25 cellular contexts compared by ENCODE assay signal in genomic region chr5:31934156-31934555, GRCh38.
DNase-seq lines count a peak whose midpoint lies in the region; ATAC-seq and TF ChIP-seq lines count a peak whose summit lies in the region.
"Had no signal": no experiment of that assay in that cellular context is flagged by ENCODE, and none has a peak within 500 bp of the region (broad histone marks: within the 10 kb centered on the region; RNA-seq: fewer than 3 reads in every experiment).

No MANE protein-coding gene starts in this region.

- no peak for ATAC-seq in WTC11
- ATAC-seq: activated CD8-positive, alpha-beta T cell treated with anti-CD3 and anti-CD28 coated beads for 36 hours; T-cell had no signal

- H3K4me1 ChIP-seq in hepatocyte (ENCODE audit: insufficient read depth) (peaks cover 6% of the 10 kb centered on the region), neural progenitor cell (peaks cover 11% of the 10 kb centered on the region)
- H3K4me1 ChIP-seq: SJSA1 had no signal

- H3K27ac Mint-ChIP-seq in WTC11 = 0 out of 2 replicates have a peak overlapping the region, but pooled peaks have one; percentile 9
- no peak overlapping the region for H3K27ac Mint-ChIP-seq in neural progenitor cell
- H3K27ac Mint-ChIP-seq: activated CD8-positive, alpha-beta T cell treated with anti-CD3 and anti-CD28 coated beads for 36 hours; activated naive CD8-positive, alpha-beta T cell; stimulated activated naive CD8-positive, alpha-beta T cell treated with anti-CD3 and anti-CD28 coated beads, Interleukin-15, Interleukin-2, amounts not matched to agents 100 ng/mL and 50 ng/mL, for 24 hours; T-cell had no signal

- CTCF ChIA-PET in WTC11 (lab: Charles Lee) = interaction anchor here (0.5 kb wide), 1 partner anchor 145 kb away, joined by 3 read pairs; no protein-coding TSS in a partner anchor

- no peak overlapping the region for H3K4me3 ChIP-seq in hepatocyte
- H3K4me3 ChIP-seq in neural progenitor cell = no peak overlapping the region
- H3K4me3 ChIP-seq in WERI-Rb-1 (ENCODE audit: low read depth, low read length) = no peak overlapping the region
- H3K4me3 ChIP-seq: cardiac muscle cell, SJSA1, thyroid gland had no signal

- no peak overlapping the region for H3K4me2 ChIP-seq in hepatocyte
- peak overlapping the region; percentile 59 for H3K4me2 ChIP-seq in neural progenitor cell

- H3K27me3 Mint-ChIP-seq in WTC11 (ENCODE audit: low read depth) (no peaks in the 10 kb centered on the region; the same call in 1 of the 2 replicates), neural progenitor cell (ENCODE audit: insufficient read depth, low read depth) (peaks cover 11% of the 10 kb centered on the region)
- H3K27me3 Mint-ChIP-seq: activated CD8-positive, alpha-beta T cell treated with anti-CD3 and anti-CD28 coated beads for 36 hours; activated naive CD8-positive, alpha-beta T cell; stimulated activated naive CD8-positive, alpha-beta T cell treated with anti-CD3 and anti-CD28 coated beads, Interleukin-15, Interleukin-2, amounts not matched to agents 100 ng/mL and 50 ng/mL, for 24 hours; T-cell had no signal

- H3K9me3 ChIP-seq in hepatocyte (ENCODE audit: low read depth) = no peaks in the 10 kb centered on the region
- no peaks in the 10 kb centered on the region for H3K9me3 ChIP-seq in neural progenitor cell (ENCODE audit: low read depth)
- H3K9me3 ChIP-seq in WERI-Rb-1 (ENCODE audit: severe bottlenecking) = no peaks in the 10 kb centered on the region
- H3K9me3 ChIP-seq: neutrophil, SJSA1, thyroid gland had no signal

- POLR2A ChIA-PET in WTC11 (lab: Charles Lee) = no interaction called here

- H3K27me3 ChIP-seq in hepatocyte (no peaks in the 10 kb centered on the region), neural progenitor cell (no peaks in the 10 kb centered on the region), WERI-Rb-1 (ENCODE audit: insufficient read depth, low read depth, severe bottlenecking) (no peaks in the 10 kb centered on the region)
- H3K27me3 ChIP-seq: cardiac muscle cell, neutrophil, SJSA1, thyroid gland had no signal

- H3K9me2 ChIP-seq in hepatocyte (replicated peaks; ENCODE audit: insufficient read depth) = no peaks in the 10 kb centered on the region

- H2AFZ ChIP-seq in hepatocyte (peak overlapping the region; percentile 6), neural progenitor cell (replicated peaks) (no peak overlapping the region)

- no peak overlapping the region for H3K27ac ChIP-seq in hepatocyte
- no peak overlapping the region for H3K27ac ChIP-seq in neural progenitor cell
- H3K27ac ChIP-seq in WERI-Rb-1 = no peak overlapping the region
- H3K27ac ChIP-seq: cardiac muscle cell, neutrophil, SJSA1, thyroid gland had no signal

- H3K4me1 Mint-ChIP-seq in WTC11 (peaks cover 7% of the 10 kb centered on the region), neural progenitor cell (peaks cover 20% of the 10 kb centered on the region)
- H3K4me1 Mint-ChIP-seq: T-cell had no signal

- H3K36me3 ChIP-seq in hepatocyte (replicated peaks; ENCODE audit: insufficient read depth, low read depth) = no peaks in the 10 kb centered on the region
- H3K36me3 ChIP-seq in neural progenitor cell = no peaks in the 10 kb centered on the region
- no peaks in the 10 kb centered on the region for H3K36me3 ChIP-seq in WERI-Rb-1
- H3K36me3 ChIP-seq: cardiac muscle cell, neutrophil, SJSA1, thyroid gland had no signal

- DNase-seq in ELF-1 (ENCODE audit: low read depth, low spot score) (peak; percentile 75), WTC11 (ENCODE audit: low spot score) (no peak), hepatocyte (ENCODE audit: low spot score) (no peak), neural progenitor cell (ENCODE audit: low spot score) (peak; percentile 86), activated T-cell treated with anti-CD3 and anti-CD28 coated beads for 4 hours (no peak), WERI-Rb-1 (no peak), cerebellar cortex (ENCODE audit: low spot score) (no peak)
- no peak for DNase-seq in activated naive CD4-positive, alpha-beta T cell treated with anti-CD3 and anti-CD28 coated beads, Interleukin-2, amount 50 U/mL, for 16 hours
- DNase-seq: activated CD4-positive, alpha-beta T cell treated with anti-CD3 and anti-CD28 coated beads for 1 hour; activated CD8-positive, alpha-beta T cell treated with anti-CD3 and anti-CD28 coated beads for 36 hours; anterior cingulate cortex; DMS153; H9; kidney; MM.1S; NCI-H1417; NCI-H2029 treated with DMSO at 0.1 percent for 48 hours; NCI-H774; T-cell; thyroid gland had no signal

- H3K4me3 Mint-ChIP-seq in WTC11 = no peak overlapping the region
- no peak overlapping the region for H3K4me3 Mint-ChIP-seq in neural progenitor cell
- H3K4me3 Mint-ChIP-seq: activated CD8-positive, alpha-beta T cell treated with anti-CD3 and anti-CD28 coated beads for 36 hours; activated naive CD8-positive, alpha-beta T cell; H9; stimulated activated naive CD8-positive, alpha-beta T cell treated with anti-CD3 and anti-CD28 coated beads, Interleukin-15, Interleukin-2, amounts not matched to agents 100 ng/mL and 50 ng/mL, for 24 hours; T-cell had no signal

- no peak overlapping the region for H3K9ac ChIP-seq in neural progenitor cell

- H4K20me1 ChIP-seq in hepatocyte (ENCODE audit: insufficient read depth, poor library complexity, severe bottlenecking) = no peaks in the 10 kb centered on the region
- no peaks in the 10 kb centered on the region for H4K20me1 ChIP-seq in neural progenitor cell (ENCODE audit: low read depth)

- no peaks in the 10 kb centered on the region for H3K79me2 ChIP-seq in hepatocyte
- H3K79me2 ChIP-seq in neural progenitor cell (ENCODE audit: low read depth) = no peaks in the 10 kb centered on the region

- peaks cover 6% of the 10 kb centered on the region for H3K9me3 Mint-ChIP-seq in WTC11
- peaks cover 4% of the 10 kb centered on the region for H3K9me3 Mint-ChIP-seq in neural progenitor cell

- H3K36me3 Mint-ChIP-seq in WTC11 (no peaks in the 10 kb centered on the region; the same call in 1 of the 2 replicates), neural progenitor cell (no peaks in the 10 kb centered on the region)
- H3K36me3 Mint-ChIP-seq: activated naive CD8-positive, alpha-beta T cell; T-cell had no signal

- TF ChIP-seq CTCF in WTC11 (IDR thresholded peaks at IDR 0.05) = no peak
- no peak for TF ChIP-seq CTCF in hepatocyte (IDR thresholded peaks at IDR 0.05; ENCODE audit: poor library complexity)
- no peak for TF ChIP-seq CTCF in neural progenitor cell (IDR thresholded peaks at IDR 0.05)
- TF ChIP-seq CTCF in WERI-Rb-1 (IDR thresholded peaks at IDR 0.05; ENCODE audit: low read depth, low read length) = no peak

- H3F3A ChIP-seq in neural progenitor cell (ENCODE audit: low read depth) = peaks cover 13% of the 10 kb centered on the region

- WGBS in hepatocyte (ENCODE audit: low lambda C conversion rate, missing lambda C conversion rate) = 59% methylated on average over 4 of the region's 4 CpGs

TF ChIP-seq in WTC11, 78 proteins besides CTCF, POLR2A, EP300 and RAD21:
- TF ChIP-seq E2F4 (CRISPR knock-in tag; IDR thresholded peaks at IDR 0.05; ENCODE audit: borderline replicate concordance, low read depth) (no peak), MYBL2 (CRISPR knock-in tag; IDR thresholded peaks at IDR 0.05) (no peak), JUN (CRISPR knock-in tag; IDR thresholded peaks at IDR 0.05) (no peak), GTF2I (CRISPR knock-in tag; conservative IDR thresholded peaks at IDR 0.05) (no peak), TEAD4 (CRISPR knock-in tag; IDR thresholded peaks at IDR 0.05) (no peak), HMGXB4 (CRISPR knock-in tag; IDR thresholded peaks at IDR 0.05) (no peak), ZBTB21 (CRISPR knock-in tag; IDR thresholded peaks at IDR 0.05; ENCODE audit: borderline replicate concordance) (no peak)

Comparison
In these comparisons a context has a peak if more than half of its experiments do, and no peak if none do; other contexts are left out.
1. DNase-seq: peak in ELF-1 (single experiment) and neural progenitor cell (single experiment); none in WTC11 (single experiment), hepatocyte (single experiment), activated naive CD4-positive, alpha-beta T cell treated with anti-CD3 and anti-CD28 coated beads, Interleukin-2, amount 50 U/mL, for 16 hours (single experiment), activated T-cell treated with anti-CD3 and anti-CD28 coated beads for 4 hours (single experiment), WERI-Rb-1 (single experiment) and cerebellar cortex (single experiment).